ENCODE assay signal across 21 cellular contexts in the genomic region with DNA sequence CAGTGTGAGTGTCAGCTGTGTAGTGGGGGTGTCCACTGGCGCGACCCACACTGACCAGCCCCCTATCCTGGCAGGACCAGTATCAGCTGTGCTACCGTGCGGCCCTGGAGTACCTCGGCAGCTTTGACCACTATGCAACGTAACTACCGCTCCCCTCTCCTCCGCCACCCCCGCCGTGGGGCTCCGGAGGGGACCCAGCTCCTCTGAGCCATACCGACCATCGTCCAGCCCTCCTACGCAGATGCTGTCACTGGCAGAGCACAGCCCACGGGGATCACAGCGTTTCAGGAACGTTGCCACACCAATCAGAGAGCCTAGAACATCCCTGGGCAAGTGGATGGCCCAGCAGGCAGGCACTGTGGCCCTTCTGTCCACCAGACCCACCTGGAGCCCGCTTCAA. TPM values are rescaled to one million over a fixed set of nuclear protein-coding genes. Genes with fewer than 3 reads are reported as not detected.
DNase-seq lines count a peak whose midpoint lies in the region; ATAC-seq, FAIRE-seq and TF ChIP-seq lines count a peak whose summit lies in the region.
"Had no signal": no experiment of that assay in that cellular context is flagged by ENCODE, and none has a peak within 500 bp of the region (broad histone marks: within the 10 kb centered on the region; RNA-seq: fewer than 3 reads in every experiment).

No MANE protein-coding gene starts in this region.

- ATAC-seq in K562 (peak; percentile 14; the same call in 1 of the 3 replicates), HepG2 (no peak)
- ATAC-seq: GM12878, GM23338, Right ventricle myocardium inferior had no signal

- DNase-seq in 8988T (peak; percentile 4), K562 (ENCODE audit: extremely low read depth in 1 of 4, low spot score in 3 of 4) (no peak), HepG2 (ENCODE audit: low spot score) (no peak), posterior vena cava (ENCODE audit: low spot score) (peak; percentile 68), stomach (no peak), COR-L47 (lab: John Stamatoyannopoulos, UW) (no peak), NK-92 (lab: John Stamatoyannopoulos, UW; ENCODE audit: unreplicated experiment) (no peak)
- DNase-seq in activated effector memory CD4-positive, alpha-beta T cell treated with anti-CD3 and anti-CD28 coated beads, Interleukin-2, amount 50 U/mL, for 16 hours, result no peak
- DNase-seq: Caco-2, DMS53, HFFc6, MG63, NCI-H1092 treated with DMSO at 0.1 percent for 48 hours, NCI-H187, NCI-H446 had no signal

- H3K4me1 ChIP-seq in K562 (replicated peaks in 1 of 2; ENCODE audit: control insufficient read depth in 2 of 2, insufficient read depth in 2 of 2, low read length in 2 of 2) (peaks cover 0 to 16% of the 10 kb centered on the region in 2 experiments; a peak in 3 of 5 replicates), HepG2 (ENCODE audit: insufficient read depth, low read length) (no peaks in the 10 kb centered on the region), stomach (no peaks in the 10 kb centered on the region)
- H3K4me1 ChIP-seq: Caco-2 had no signal

- no peak for TF ChIP-seq EP300 in K562 (IDR thresholded peaks at IDR 0.05; ENCODE audit: low read length)
- no peak for TF ChIP-seq EP300 in HepG2 (IDR thresholded peaks at IDR 0.05; ENCODE audit: low read depth in 2 of 2, low read length in 2 of 2)
- TF ChIP-seq EP300 in HepG2 (CRISPR knock-in tag; IDR thresholded peaks at IDR 0.05; ENCODE audit: borderline replicate concordance), result no peak
- no peak for TF ChIP-seq EP300 in stomach (IDR thresholded peaks at IDR 0.05)

- in situ Hi-C loops in K562 (cut with MboI), result no loop called here
- in situ Hi-C loops in HepG2 (cut with HindIII; ENCODE audit: extremely low pct_ligation_motif_present, low pct_unique_long_range_greater_than_20kb), result no loop called here

- no peak for TF ChIP-seq POLR2A in K562 (conservative IDR thresholded peaks at IDR 0.05)
- no peak for TF ChIP-seq POLR2A in HepG2 (IDR thresholded peaks at IDR 0.05; ENCODE audit: insufficient read depth in 1 of 2, low read depth in 2 of 2, low read length in 2 of 2)
- no peak for TF ChIP-seq POLR2A in stomach (IDR thresholded peaks at IDR 0.05)

- TF ChIP-seq CTCF in K562 (IDR thresholded peaks at IDR 0.05 in 2 of 3, conservative IDR thresholded peaks at IDR 0.05 in 1 of 3; ENCODE audit: insufficient read depth in 2 of 3, low read depth in 1 of 3, low read length in 3 of 3), result no peak
- no peak for TF ChIP-seq CTCF in HepG2 (CRISPR knock-in tag; IDR thresholded peaks at IDR 0.05)
- no peak for TF ChIP-seq CTCF in stomach (IDR thresholded peaks at IDR 0.05)

- H3K27me3 ChIP-seq in K562 (ENCODE audit: control insufficient read depth in 2 of 2, insufficient read depth in 2 of 2, low read length in 2 of 2) (peaks cover 62 to 97% of the 10 kb centered on the region in 2 experiments), HepG2 (ENCODE audit: control insufficient read depth in 1 of 2, insufficient read depth in 2 of 2, low read length in 2 of 2) (no peaks in the 10 kb centered on the region), stomach (no peaks in the 10 kb centered on the region)
- H3K27me3 ChIP-seq: MG63 had no signal

- WGBS in K562 (ENCODE audit: insufficient coverage, low coverage, missing lambda C conversion rate), result 4% methylated on average over 17 of the region's 18 CpGs
- WGBS in HepG2 (ENCODE audit: low lambda C conversion rate), result 98% methylated on average over 9 of the region's 18 CpGs
- 87 to 94% (median 87%) methylated on average over 17 to 18 of the region's 18 CpGs for WGBS in stomach, 5 donors

- H2AFZ ChIP-seq in K562 (ENCODE audit: low read depth, low read length) (no peak overlapping the region), HepG2 (ENCODE audit: low read length) (no peak overlapping the region)
- H2AFZ ChIP-seq: GM23338 had no signal

- H3K27ac ChIP-seq in K562 (ENCODE audit: extremely low read depth, low read depth, low read length) (no peak overlapping the region), HepG2 (ENCODE audit: extremely low read length, insufficient read depth, low read length) (no peak overlapping the region), stomach (no peak overlapping the region)
- H3K27ac ChIP-seq: KMS-11, SK-N-MC had no signal

- CTCF ChIA-PET in K562 (lab: Yijun Ruan, JAX; ENCODE audit: low intra/inter-chr PET ratio) (no interaction called here), HepG2 (lab: Yijun Ruan, JAX; ENCODE audit: low intra/inter-chr PET ratio, low total read pairs) (no interaction called here)

- H3K9ac ChIP-seq in K562 (ENCODE audit: insufficient read depth in 1 of 2, low read depth in 2 of 2, low read length in 2 of 2), result peak overlapping the region in 1 of 2 experiments; percentile 14; a peak in 1 of 4 replicates
- H3K9ac ChIP-seq in HepG2 (ENCODE audit: insufficient read depth, low read depth, low read length), result no peak overlapping the region
- H3K9ac ChIP-seq: KMS-11 had no signal

- H3K4me3 ChIP-seq in K562 (no peak overlapping the region), HepG2 (replicated peaks in 1 of 3; ENCODE audit: insufficient read depth in 1 of 3, low read depth in 2 of 3, low read length in 3 of 3) (no peak overlapping the region), stomach (no peak overlapping the region)
- H3K4me3 ChIP-seq: GM12878, GM23338, MG63, SK-N-MC had no signal

- H3K4me2 ChIP-seq in K562 (ENCODE audit: insufficient read depth, low read length) (no peak overlapping the region), HepG2 (ENCODE audit: low read depth, low read length) (no peak overlapping the region)
- H3K4me2 ChIP-seq: GM23338, KMS-11 had no signal

- H3K9me1 ChIP-seq in K562 (ENCODE audit: control insufficient read depth, insufficient read depth, low read length), result no peaks in the 10 kb centered on the region

- H3K9me3 ChIP-seq in K562 (replicated peaks; ENCODE audit: control insufficient read depth, insufficient read depth, low read depth, low read length), result no peaks in the 10 kb centered on the region
- no peaks in the 10 kb centered on the region for H3K9me3 ChIP-seq in HepG2 (ENCODE audit: low read length)
- H3K9me3 ChIP-seq in stomach, result no peaks in the 10 kb centered on the region
- H3K9me3 ChIP-seq: Caco-2, MG63 had no signal

- FAIRE-seq in K562 (lab: Jason Lieb, UNC) (no peak), HepG2 (lab: Jason Lieb, UNC) (no peak)
- FAIRE-seq: A204.1, GM12878 had no signal

- no peaks in the 10 kb centered on the region for H3K36me3 ChIP-seq in K562 (ENCODE audit: control insufficient read depth, insufficient read depth, low read length)
- peaks cover 38 to 61% of the 10 kb centered on the region in 2 experiments for H3K36me3 ChIP-seq in HepG2 (replicated peaks in 1 of 2; ENCODE audit: control insufficient read depth in 1 of 2, insufficient read depth in 2 of 2, low read length in 2 of 2)
- H3K36me3 ChIP-seq in stomach, result peaks cover 37 to 85% (median 84%) of the 10 kb centered on the region in 4 donors
- H3K36me3 ChIP-seq: MG63 had no signal

- BruUV-seq in K562 (replicated peaks; lab: Mats Ljungman, UMichigan) (no TSS peak), HepG2 (replicated peaks; lab: Mats Ljungman, UMichigan) (no TSS peak)

- no peak for TF ChIP-seq RAD21 in K562 (CRISPR knock-in tag; conservative IDR thresholded peaks at IDR 0.05 in 1 of 2, IDR thresholded peaks at IDR 0.05 in 1 of 2)
- no peak for TF ChIP-seq RAD21 in HepG2 (CRISPR knock-in tag; IDR thresholded peaks at IDR 0.05)

- POLR2A ChIA-PET in K562 (lab: Yijun Ruan, JAX), result interaction anchor here (0.6 kb wide), 1 partner anchor 101 kb away, joined by 3 read pairs; no protein-coding TSS in a partner anchor
- POLR2A ChIA-PET in HepG2 (lab: Yijun Ruan, JAX), result no interaction called here

- H3K79me2 ChIP-seq in K562 (ENCODE audit: control insufficient read depth, insufficient read depth, low read length) (no peaks in the 10 kb centered on the region), HepG2 (ENCODE audit: insufficient read depth, low read length) (no peaks in the 10 kb centered on the region)

- intact Hi-C loops in K562 (cut with micrococcal nuclease), result no loop called here
- intact Hi-C loops in HepG2 (cut with micrococcal nuclease; ENCODE audit: unreplicated experiment), result no loop called here
- intact Hi-C loops in posterior vena cava (cut with DNase I), result no loop called here
- intact Hi-C loops in stomach (cut with DNase I; ENCODE audit: low total_unique reads), result no loop called here

- peaks cover 13% of the 10 kb centered on the region for H4K20me1 ChIP-seq in K562 (replicated peaks; ENCODE audit: control insufficient read depth, insufficient read depth, low read length)
- H4K20me1 ChIP-seq in HepG2 (ENCODE audit: insufficient read depth, low read length), result no peaks in the 10 kb centered on the region

RNA-seq across cellular contexts. Expression of gene KDM4A, which starts 28.1 kb away (rescaled TPM):
- total RNA-seq in K562 (2011; cell fraction: chromatin; rRNA removed; ENCODE audit: low replicate concordance), result 118 and 126 TPM in 2 replicates
- 43.2 and 43.6 TPM in 2 replicates for total RNA-seq in K562 (2011; cell fraction: nucleolus; rRNA removed)
- 47.6 and 48.7 TPM in 2 replicates for total RNA-seq in K562 (2011; cell fraction: nucleoplasm; rRNA removed)
- total RNA-seq in K562 (2014; rRNA removed) (15.6 and 16.0 TPM in 2 replicates), K562 (2014; rRNA removed; fragmentation: Illumina TruSeq; extraction: Trizol) (17.6 and 21.2 TPM in 2 replicates), K562 (2015; rRNA removed; fragmentation: Illumina TruSeq; extraction: Trizol) (13.1 and 14.3 TPM in 2 replicates), K562 (2021) (27.3 and 33.6 TPM in 2 replicates), HepG2 (2016; rRNA removed; fragmentation: Illumina TruSeq; extraction: Trizol) (20.9 and 27.4 TPM in 2 replicates), posterior vena cava (10 to 100 TPM; 19.9 to 21.9 TPM), stomach (10 to 100 TPM; 20.5 to 64.3 (median 42.0) TPM)
- polyA plus RNA-seq in K562 (2011; rRNA removed) (12.5 and 20.8 TPM in 2 replicates), K562 (2014; fragmentation: Illumina TruSeq; extraction: Trizol) (24.9 and 26.4 TPM in 2 replicates), K562 (2014; fragmentation: Nextera tagmentation; extraction: Ambion mirVana) (10 to 100 TPM in 1 of 2 experiments, 1 to 10 TPM in 1; 3.6 to 12.1 TPM), K562 (2014; rRNA removed) (13.5 and 14.2 TPM in 2 replicates), HepG2 (2011; rRNA removed) (8.7 and 9.7 TPM in 2 replicates), stomach (1 to 10 TPM; 6.9 to 9.8 (median 8.9) TPM)
- 5.4 and 12.3 TPM in 2 replicates for polyA plus RNA-seq in K562 (2011; cell fraction: cytosol; rRNA removed)
- 18.6 and 24.1 TPM in 2 replicates for polyA plus RNA-seq in K562 (2011; cell fraction: nucleus; rRNA removed)
- 17.2 and 34.3 TPM in 2 replicates for polyA plus RNA-seq in K562 (2012)
- 26.9 and 40.0 TPM in 2 replicates for polyA minus RNA-seq in K562 (2011; rRNA and poly(A)+ RNA removed)
- polyA minus RNA-seq in K562 (2011; cell fraction: cytosol; rRNA and poly(A)+ RNA removed), result 11.4 and 12.3 TPM in 2 replicates
- 8.6 and 19.7 TPM in 2 replicates for polyA minus RNA-seq in K562 (2011; cell fraction: nucleus; rRNA and poly(A)+ RNA removed)
- total RNA-seq in HepG2 (2016; cell fraction: cytosol; rRNA removed; fragmentation: Illumina TruSeq; extraction: Trizol; ENCODE audit: low read depth), result 2.7 and 3.3 TPM in 2 replicates
- 21.8 and 25.6 TPM in 2 replicates for total RNA-seq in HepG2 (2016; cell fraction: insoluble cytoplasmic fraction; rRNA removed; fragmentation: Illumina TruSeq; extraction: Trizol)
- total RNA-seq in HepG2 (2016; cell fraction: membrane; rRNA removed; fragmentation: Illumina TruSeq; extraction: Trizol), result 7.4 and 7.7 TPM in 2 replicates
- 17.4 and 18.8 TPM in 2 replicates for total RNA-seq in HepG2 (2016; cell fraction: nucleus; rRNA removed; fragmentation: Illumina TruSeq; extraction: Trizol)
- polyA plus RNA-seq in HepG2 (2011; cell fraction: cytosol; rRNA removed), result 5.2 and 7.2 TPM in 2 replicates
- polyA plus RNA-seq in HepG2 (2011; cell fraction: nucleus; rRNA removed), result 7.6 and 9.7 TPM in 2 replicates
- 8.7 and 12.1 TPM in 2 replicates for polyA plus RNA-seq in HepG2 (2012)
- 0.76 and 0.90 TPM in 2 replicates for polyA plus RNA-seq in HepG2 (2016; cell fraction: cytosol; fragmentation: Illumina TruSeq; extraction: Trizol; ENCODE audit: low read depth)
- polyA plus RNA-seq in HepG2 (2016; cell fraction: insoluble cytoplasmic fraction; fragmentation: Illumina TruSeq; extraction: Trizol; ENCODE audit: low read depth), result 15.7 and 20.7 TPM in 2 replicates
- 2.3 and 2.4 TPM in 2 replicates for polyA plus RNA-seq in HepG2 (2016; cell fraction: membrane; fragmentation: Illumina TruSeq; extraction: Trizol; ENCODE audit: low read depth)
- polyA plus RNA-seq in HepG2 (2016; cell fraction: nucleus; fragmentation: Illumina TruSeq; extraction: Trizol; ENCODE audit: insufficient read depth, low read depth), result 15.9 and 19.8 TPM in 2 replicates
- polyA minus RNA-seq in HepG2 (2011; rRNA and poly(A)+ RNA removed; ENCODE audit: low replicate concordance), result 12.2 and 36.0 TPM in 2 replicates
- polyA minus RNA-seq in HepG2 (2011; cell fraction: cytosol; rRNA and poly(A)+ RNA removed), result 5.9 and 8.2 TPM in 2 replicates
- polyA minus RNA-seq in HepG2 (2011; cell fraction: nucleus; rRNA and poly(A)+ RNA removed), result 22.1 and 29.7 TPM in 2 replicates

Comparison
In these comparisons a context has a peak if more than half of its experiments do, and no peak if none do; other contexts are left out.
1. DNase-seq: peak in 8988T (single experiment) and posterior vena cava (single experiment); none in K562 (0 of 4), HepG2 (single experiment), activated effector memory CD4-positive, alpha-beta T cell treated with anti-CD3 and anti-CD28 coated beads, Interleukin-2, amount 50 U/mL, for 16 hours (single experiment), stomach (single experiment), COR-L47 (single experiment) and NK-92 (single experiment).